13 cellular contexts compared by ENCODE assay signal in the genomic region with DNA sequence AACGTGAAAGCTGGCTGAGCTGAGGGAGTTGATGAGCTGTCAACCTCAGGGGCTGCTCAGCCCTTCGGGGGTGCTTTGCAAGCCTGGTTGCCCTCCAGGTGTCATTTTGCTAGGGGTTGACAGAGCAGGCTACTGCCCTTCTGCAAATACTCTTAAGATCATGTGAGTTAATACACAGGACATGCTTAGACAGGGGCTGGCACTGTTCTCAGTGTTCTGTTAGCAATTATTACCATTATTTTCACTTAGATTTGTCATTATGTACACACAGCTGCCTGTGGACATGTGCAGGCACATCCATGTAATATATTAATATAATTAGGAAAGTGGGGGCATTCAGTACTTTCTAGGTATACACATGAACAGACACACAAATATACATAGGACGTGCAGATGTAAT.
"Had no signal": no experiment of that assay in that cellular context is flagged by ENCODE, and none has a peak within 500 bp of the region (broad histone marks: within the 10 kb centered on the region; RNA-seq: fewer than 3 reads in every experiment).

No MANE protein-coding gene starts in this region.

- H3K27me3 ChIP-seq: brain microvascular endothelial cell, hepatocyte had no signal

- H3K36me3 ChIP-seq: brain microvascular endothelial cell, prostate gland had no signal

- H3K27ac ChIP-seq: brain microvascular endothelial cell, hepatocyte, prostate gland, skin epidermis had no signal

- H3K4me1 ChIP-seq: prostate gland had no signal

- H3K4me3 ChIP-seq: hepatocyte, prostate gland, skin epidermis had no signal

- H3K9me3 ChIP-seq: prostate gland had no signal

- DNase-seq: activated naive CD4-positive, alpha-beta T cell; activated naive CD8-positive, alpha-beta T cell treated with anti-CD3 and anti-CD28 coated beads, Interleukin-2, amount 10 ng/mL, durations not matched to agents 7 days and 5 days; activated T-cell treated with anti-CD3 and anti-CD28 coated beads for 4 hours; brain microvascular endothelial cell; cortex of kidney; effector memory CD4-positive, alpha-beta T cell; islet precursor cell; stimulated activated CD4-positive, alpha-beta T cell treated with anti-CD3 and anti-CD28 coated beads, Interleukin-4, amount 100 ng/mL, for 24 hours; stimulated activated naive CD4-positive, alpha-beta T cell; T-helper 9 cell had no signal
